Comparison of ENCODE assay signal across 21 cellular contexts in genomic region chr2:228115-228514, GRCh38. TPM values are rescaled to one million over a fixed set of nuclear protein-coding genes. Genes with fewer than 3 reads are reported as not detected.
DNase-seq lines count a peak whose midpoint lies in the region; ATAC-seq and TF ChIP-seq lines count a peak whose summit lies in the region.
"Had no signal": no experiment of that assay in that cellular context is flagged by ENCODE, and none has a peak within 500 bp of the region (broad histone marks: within the 10 kb centered on the region; RNA-seq: fewer than 3 reads in every experiment).

No MANE protein-coding gene starts in this region.

- no peak overlapping the region for H2BK120ac ChIP-seq in neuronal stem cell (ENCODE audit: low read depth, low read length)

- no peak overlapping the region for H3K4me3 Mint-ChIP-seq in Caco-2 (ENCODE audit: unreplicated experiment)
- H3K4me3 Mint-ChIP-seq: B cell; CD4-positive, alpha-beta T cell; CD8-positive, alpha-beta memory T cell had no signal

- H4K91ac ChIP-seq in neuronal stem cell (ENCODE audit: low read depth, low read length, poor library complexity): no peak overlapping the region

- POLR2A ChIA-PET in Caco-2 (lab: Charles Lee): no interaction called here

- no peak overlapping the region for H3K23ac ChIP-seq in neuronal stem cell (ENCODE audit: low read depth, low read length, poor library complexity)

- H3K4me1 Mint-ChIP-seq in Caco-2 (ENCODE audit: low read depth, unreplicated experiment): peaks cover 13% of the 10 kb centered on the region
- H3K4me1 Mint-ChIP-seq: B cell had no signal

- H3K9me3 Mint-ChIP-seq in Caco-2 (ENCODE audit: unreplicated experiment): no peaks in the 10 kb centered on the region
- H3K9me3 Mint-ChIP-seq: CD4-positive, alpha-beta T cell; CD8-positive, alpha-beta memory T cell had no signal

- H3K14ac ChIP-seq in neuronal stem cell (ENCODE audit: low read length): no peak overlapping the region

- no peak overlapping the region for H2AFZ ChIP-seq in neuronal stem cell (ENCODE audit: low read length)
- H2AFZ ChIP-seq: GM23248 had no signal

- no peak overlapping the region for H2AK5ac ChIP-seq in neuronal stem cell (ENCODE audit: low read depth, low read length)

- H4K8ac ChIP-seq in neuronal stem cell (ENCODE audit: low read depth, low read length): no peak overlapping the region

- CTCF ChIA-PET in Caco-2 (lab: Charles Lee): no interaction called here

- peak overlapping the region; percentile 48 for H3K27ac Mint-ChIP-seq in Caco-2 (ENCODE audit: unreplicated experiment)
- H3K27ac Mint-ChIP-seq: B cell; CD4-positive, alpha-beta T cell had no signal

- peak in 1 of 3 donors; percentile 9 for TF ChIP-seq POLR2A in body of pancreas (IDR thresholded peaks at IDR 0.05)
- no peak for TF ChIP-seq POLR2A in right lobe of liver (IDR thresholded peaks at IDR 0.05)

- DNase-seq in Caco-2 (no peak), body of pancreas (peak in 3 of 4 donors; percentile 34 to 45 (median 39)), right lobe of liver (no peak), neuronal stem cell (ENCODE audit: low spot score) (no peak), Kasumi-1 (lab: John Stamatoyannopoulos, UW) (no peak)
- no peak for DNase-seq in activated CD4-positive, alpha-beta T cell treated with anti-CD3 and anti-CD28 coated beads, Interleukin-2, amount 50 U/mL, for 4 hours
- DNase-seq: Calu3; CD4-positive, alpha-beta T cell; CD8-positive, alpha-beta memory T cell; DMS153; DND-41; GM23248; H7; HCEC 1CT had no signal

- H2BK12ac ChIP-seq in neuronal stem cell (ENCODE audit: low read length): no peak overlapping the region

- intact Hi-C loops in Caco-2 (cut with micrococcal nuclease; ENCODE audit: unreplicated experiment): no loop called here
- intact Hi-C loops in body of pancreas (cut with DNase I): no loop called here
- intact Hi-C loops in right lobe of liver (cut with DNase I): no loop called here

- H3K9me3 ChIP-seq in Caco-2: no peaks in the 10 kb centered on the region
- no peaks in the 10 kb centered on the region for H3K9me3 ChIP-seq in body of pancreas
- H3K9me3 ChIP-seq in right lobe of liver: no peaks in the 10 kb centered on the region
- peaks cover 0 to 2% of the 10 kb centered on the region in 2 donors for H3K9me3 ChIP-seq in neuronal stem cell (replicated peaks in 1 of 2; ENCODE audit: control insufficient read depth in 2 of 2, insufficient read depth in 1 of 2, low read depth in 1 of 2, low read length in 2 of 2)
- H3K9me3 ChIP-seq: BLaER1 had no signal

- H3K27ac ChIP-seq in body of pancreas (peak overlapping the region in 3 of 4 donors; percentile 61 to 72 (median 68)), right lobe of liver (no peak overlapping the region), neuronal stem cell (replicated peaks; ENCODE audit: low read length) (no peak overlapping the region)
- H3K27ac ChIP-seq: 22Rv1, BLaER1, C4-2B, GM23248 had no signal

- WGBS in body of pancreas, 2 donors: 54 to 64% methylated on average over 9 of the region's 9 CpGs
- WGBS in right lobe of liver (ENCODE audit: insufficient coverage, low coverage, low lambda C conversion rate, missing lambda C conversion rate): 75% methylated on average over 5 of the region's 9 CpGs
- no CpG with 5 or more reads among the region's 9 CpGs for WGBS in neuronal stem cell (ENCODE audit: extremely low coverage in 2 of 2, insufficient read length in 2 of 2, insufficient replicate concordance in 1 of 2), 2 donors

- H2BK5ac ChIP-seq in neuronal stem cell (ENCODE audit: low read length): no peak overlapping the region

- no TSS peak for BruUV-seq in Caco-2 (replicated peaks; lab: Mats Ljungman, UMichigan)

- peaks cover 1% of the 10 kb centered on the region; the same call in 1 of the 2 replicates for H3K36me3 ChIP-seq in Caco-2 (ENCODE audit: control insufficient read depth, insufficient read depth, low read length)
- peaks cover 12 to 24% of the 10 kb centered on the region in 2 donors for H3K36me3 ChIP-seq in body of pancreas (replicated peaks in 1 of 2; ENCODE audit: insufficient read depth in 1 of 2, low read depth in 2 of 2)
- peaks cover 0 to 7% (median 0%) of the 10 kb centered on the region in 4 donors for H3K36me3 ChIP-seq in right lobe of liver
- H3K36me3 ChIP-seq in neuronal stem cell (replicated peaks in 1 of 2; ENCODE audit: control insufficient read depth in 2 of 2, insufficient read depth in 2 of 2, low read length in 2 of 2): peaks cover 0 to 68% of the 10 kb centered on the region in 2 donors

- no peak overlapping the region for H3K4ac ChIP-seq in neuronal stem cell (ENCODE audit: low read length)

- no peak overlapping the region for H3K18ac ChIP-seq in neuronal stem cell (ENCODE audit: low read length)

- no peak overlapping the region for H2BK15ac ChIP-seq in neuronal stem cell (ENCODE audit: low read length)

- H3K4me1 ChIP-seq in Caco-2 (peaks cover 8% of the 10 kb centered on the region; the same call in 1 of the 2 replicates), body of pancreas (peaks cover 14% of the 10 kb centered on the region), right lobe of liver (peaks cover 0 to 32% (median 14%) of the 10 kb centered on the region in 4 donors), neuronal stem cell (ENCODE audit: control insufficient read depth in 2 of 2, insufficient read depth in 1 of 2, low read depth in 1 of 2, low read length in 2 of 2) (peaks cover 0 to 2% of the 10 kb centered on the region in 2 donors)
- H3K4me1 ChIP-seq: BLaER1 had no signal

- no peaks in the 10 kb centered on the region for H3K79me1 ChIP-seq in neuronal stem cell (ENCODE audit: low read depth, low read length)

- H3K4me2 ChIP-seq in neuronal stem cell (ENCODE audit: insufficient read depth, low read length, poor library complexity, severe bottlenecking): no peak overlapping the region
- H3K4me2 ChIP-seq: BLaER1 had no signal

- no peaks in the 10 kb centered on the region for H3K27me3 Mint-ChIP-seq in Caco-2 (ENCODE audit: insufficient read depth, unreplicated experiment)
- H3K27me3 Mint-ChIP-seq: B cell; CD4-positive, alpha-beta T cell; CD8-positive, alpha-beta memory T cell had no signal

- ATAC-seq in body of pancreas: peak; percentile 80
- peak in 3 of 4 donors; percentile 11 to 34 (median 23) for ATAC-seq in right lobe of liver
- no peak for ATAC-seq in HG03045 (IDR thresholded peaks at IDR 0.05; ENCODE audit: unreplicated experiment)
- no peak for ATAC-seq in GM18502 (IDR thresholded peaks at IDR 0.05; ENCODE audit: poor library complexity, unreplicated experiment)

- no peak for TF ChIP-seq CTCF in Caco-2 (IDR thresholded peaks at IDR 0.05; ENCODE audit: insufficient read depth in 1 of 2, low read depth in 1 of 2, low read length in 1 of 2, severe bottlenecking in 1 of 2, unreplicated experiment in 1 of 2)
- no peak for TF ChIP-seq CTCF in body of pancreas (IDR thresholded peaks at IDR 0.05)
- no peak for TF ChIP-seq CTCF in right lobe of liver (IDR thresholded peaks at IDR 0.05)

- H3K4me3 ChIP-seq in Caco-2 (ENCODE audit: low read depth, low read length) (no peak overlapping the region), body of pancreas (no peak overlapping the region), right lobe of liver (no peak overlapping the region), neuronal stem cell (ENCODE audit: low read length in 2 of 2) (no peak overlapping the region)
- H3K4me3 ChIP-seq: BLaER1, GM23248 had no signal

- H3K27me3 ChIP-seq in Caco-2 (replicated peaks; ENCODE audit: control insufficient read depth, insufficient read depth, low read length) (no peaks in the 10 kb centered on the region), body of pancreas (no peaks in the 10 kb centered on the region), right lobe of liver (no peaks in the 10 kb centered on the region), neuronal stem cell (ENCODE audit: control insufficient read depth in 3 of 3, insufficient read depth in 3 of 3, low read depth in 1 of 3, low read length in 3 of 3) (no peaks in the 10 kb centered on the region)
- H3K27me3 ChIP-seq: BLaER1 had no signal

- peaks cover 18% of the 10 kb centered on the region for H3K36me3 Mint-ChIP-seq in Caco-2 (ENCODE audit: insufficient read depth, unreplicated experiment)

- peak overlapping the region; percentile 39 for H3K9ac ChIP-seq in neuronal stem cell (ENCODE audit: low read depth, low read length, poor library complexity)
- H3K9ac ChIP-seq: BLaER1, GM23248 had no signal

RNA-seq across cellular contexts. Expression of gene SH3YL1, which starts 35.7 kb away (rescaled TPM):
- total RNA-seq in Caco-2 (2022) (76.0 and 77.3 TPM in 2 replicates), body of pancreas (100 to 1,000 TPM; 159 to 162 TPM), right lobe of liver (10 to 100 TPM in 2 of 6 experiments, 1 to 10 TPM in 4; 5.9 to 23.0 (median 8.7) TPM)
- 15.9 TPM for polyA plus RNA-seq in neuronal stem cell (2013, experiment 1 of 2)
- 15.8 TPM for polyA plus RNA-seq in neuronal stem cell (2013, experiment 2 of 2)

RNA-seq across cellular contexts. Expression of gene ACP1, which starts 36.6 kb away (rescaled TPM):
- total RNA-seq in Caco-2 (2022) (166 and 193 TPM in 2 replicates), body of pancreas (10 to 100 TPM; 62.0 to 74.2 TPM), right lobe of liver (10 to 100 TPM; 52.1 to 72.1 (median 60.3) TPM)
- polyA plus RNA-seq in neuronal stem cell (2013, experiment 1 of 2): 138 TPM
- polyA plus RNA-seq in neuronal stem cell (2013, experiment 2 of 2): 139 TPM

RNA-seq across cellular contexts. Expression of gene ALKAL2, which starts 59.8 kb away (rescaled TPM):
- total RNA-seq in Caco-2 (2022): not detected in 2 replicates
- total RNA-seq in body of pancreas: 100 to 1,000 TPM in 1 of 2 donors, 10 to 100 TPM in 1; 56.6 to 104 TPM
- 1 to 10 TPM in 4 of 6 experiments, under 1 TPM in 2; 0.49 to 2.9 (median 1.0) TPM for total RNA-seq in right lobe of liver
- 0.20 TPM for polyA plus RNA-seq in neuronal stem cell (2013, experiment 1 of 2)
- 0.17 TPM for polyA plus RNA-seq in neuronal stem cell (2013, experiment 2 of 2)
- total RNA-seq: Calu3; CD4-positive, alpha-beta T cell; CD8-positive, alpha-beta memory T cell; GM23248 had no signal
- polyA plus RNA-seq: AG04450; CD8-positive, alpha-beta memory T cell; GM23248 had no signal

Comparison
In these comparisons a context has a peak if more than half of its experiments do, and no peak if none do; other contexts are left out.
1. DNase-seq: peak in body of pancreas (3 of 4); none in Caco-2 (0 of 2), right lobe of liver (0 of 3), neuronal stem cell (single experiment), Kasumi-1 (0 of 2) and activated CD4-positive, alpha-beta T cell treated with anti-CD3 and anti-CD28 coated beads, Interleukin-2, amount 50 U/mL, for 4 hours (0 of 2).
2. ATAC-seq: peak in body of pancreas (single experiment) and right lobe of liver (3 of 4); none in HG03045 (single experiment) and GM18502 (single experiment).
3. H3K27ac ChIP-seq: peak in body of pancreas (3 of 4); none in right lobe of liver (0 of 3) and neuronal stem cell (single experiment).
4. RNA of gene ALKAL2, which starts 59.8 kb away (total RNA-seq): 56.6 to 104 TPM in body of pancreas; 0.49 to 2.9 TPM in right lobe of liver and not detected in Caco-2; every median in the first group is over 10 times any median in the second.